Comparison of ENCODE assay signal across 1 cellular context in the genomic region with DNA sequence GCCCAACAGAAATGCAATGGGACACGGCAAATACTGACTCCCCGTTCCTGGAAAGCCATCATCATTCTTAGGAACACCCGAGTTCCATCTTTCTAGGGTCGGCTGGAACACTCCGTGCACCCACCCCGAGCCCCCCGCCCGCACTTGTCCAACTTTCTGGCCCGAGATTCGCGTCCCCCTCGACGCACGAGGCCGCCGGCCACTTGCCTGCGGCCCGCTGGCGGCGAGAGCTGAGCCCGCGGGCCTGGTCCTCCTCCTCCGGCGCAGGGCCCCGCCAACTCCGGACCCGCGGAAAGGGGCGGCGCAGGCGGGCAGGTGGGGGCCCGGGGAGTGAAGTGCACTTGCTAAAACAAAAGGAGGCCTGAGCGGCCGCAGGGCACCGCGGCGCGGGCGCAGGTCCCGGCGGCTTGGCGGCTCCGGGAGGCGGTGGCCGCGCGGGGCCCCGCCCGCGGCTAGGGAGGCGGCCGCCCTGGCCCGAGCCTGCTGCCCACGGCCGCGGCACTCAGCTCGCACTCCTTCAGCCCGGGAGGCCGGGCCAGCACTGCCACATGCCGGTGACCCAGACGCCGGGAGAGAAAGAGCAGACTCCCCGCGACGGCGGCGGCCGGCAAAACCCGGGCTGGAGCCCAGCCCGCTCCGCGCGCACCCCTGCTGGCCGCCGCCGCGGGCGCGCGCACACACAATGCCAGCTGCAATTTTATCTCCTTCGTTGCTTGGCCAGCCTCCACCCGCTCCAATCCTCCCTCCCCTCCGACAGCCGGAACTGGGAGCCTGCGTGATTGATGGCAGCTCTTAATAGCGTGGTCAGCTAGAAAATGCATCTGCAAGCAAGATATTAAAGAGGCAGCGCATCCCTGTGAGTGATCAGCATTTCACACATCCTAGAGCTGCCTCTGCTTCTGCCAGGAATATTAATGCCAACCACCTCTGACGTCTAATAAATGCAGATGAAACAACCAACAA.
TF ChIP-seq lines count a peak whose summit lies in the region.

No MANE protein-coding gene starts in this region.

TF ChIP-seq in HEK293, 187 proteins besides CTCF, POLR2A, EP300 and RAD21 (continued from another document):
- peak; percentile 65 for TF ChIP-seq FEZF1 (tag by site-specific recombination; IDR thresholded peaks at IDR 0.05)
- no peak for TF ChIP-seq ZNF837 (tag by site-specific recombination; IDR thresholded peaks at IDR 0.05)
- peak; percentile 56; the same call in 1 of the 2 replicates for TF ChIP-seq ZNF501 (tag by site-specific recombination; IDR thresholded peaks at IDR 0.05)
- TF ChIP-seq PRDM1 (tag by site-specific recombination; IDR thresholded peaks at IDR 0.05) = peak; percentile 21; the same call in 1 of the 2 replicates
- TF ChIP-seq, protein P1, sequence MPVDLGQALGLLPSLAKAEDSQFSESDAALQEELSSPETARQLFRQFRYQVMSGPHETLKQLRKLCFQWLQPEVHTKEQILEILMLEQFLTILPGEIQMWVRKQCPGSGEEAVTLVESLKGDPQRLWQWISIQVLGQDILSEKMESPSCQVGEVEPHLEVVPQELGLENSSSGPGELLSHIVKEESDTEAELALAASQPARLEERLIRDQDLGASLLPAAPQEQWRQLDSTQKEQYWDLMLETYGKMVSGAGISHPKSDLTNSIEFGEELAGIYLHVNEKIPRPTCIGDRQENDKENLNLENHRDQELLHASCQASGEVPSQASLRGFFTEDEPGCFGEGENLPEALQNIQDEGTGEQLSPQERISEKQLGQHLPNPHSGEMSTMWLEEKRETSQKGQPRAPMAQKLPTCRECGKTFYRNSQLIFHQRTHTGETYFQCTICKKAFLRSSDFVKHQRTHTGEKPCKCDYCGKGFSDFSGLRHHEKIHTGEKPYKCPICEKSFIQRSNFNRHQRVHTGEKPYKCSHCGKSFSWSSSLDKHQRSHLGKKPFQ (tag by site-specific recombination; IDR thresholded peaks at IDR 0.05) = no peak
- TF ChIP-seq, protein P2, sequence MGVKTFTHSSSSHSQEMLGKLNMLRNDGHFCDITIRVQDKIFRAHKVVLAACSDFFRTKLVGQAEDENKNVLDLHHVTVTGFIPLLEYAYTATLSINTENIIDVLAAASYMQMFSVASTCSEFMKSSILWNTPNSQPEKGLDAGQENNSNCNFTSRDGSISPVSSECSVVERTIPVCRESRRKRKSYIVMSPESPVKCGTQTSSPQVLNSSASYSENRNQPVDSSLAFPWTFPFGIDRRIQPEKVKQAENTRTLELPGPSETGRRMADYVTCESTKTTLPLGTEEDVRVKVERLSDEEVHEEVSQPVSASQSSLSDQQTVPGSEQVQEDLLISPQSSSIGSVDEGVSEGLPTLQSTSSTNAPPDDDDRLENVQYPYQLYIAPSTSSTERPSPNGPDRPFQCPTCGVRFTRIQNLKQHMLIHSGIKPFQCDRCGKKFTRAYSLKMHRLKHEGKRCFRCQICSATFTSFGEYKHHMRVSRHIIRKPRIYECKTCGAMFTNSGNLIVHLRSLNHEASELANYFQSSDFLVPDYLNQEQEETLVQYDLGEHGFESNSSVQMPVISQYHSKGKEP (tag by site-specific recombination; IDR thresholded peaks at IDR 0.05) = peak; percentile 98
- TF ChIP-seq ZNF114 (tag by site-specific recombination; IDR thresholded peaks at IDR 0.05) = no peak
- TF ChIP-seq ZFHX2 (tag by site-specific recombination; conservative IDR thresholded peaks at IDR 0.05) = peak; percentile 30; the same call in 1 of the 2 replicates
- peak; percentile 89; the same call in 1 of the 2 replicates for TF ChIP-seq ZNF561 (tag by site-specific recombination; IDR thresholded peaks at IDR 0.05; ENCODE audit: borderline replicate concordance)
- no peak for TF ChIP-seq ZNF555 (tag by site-specific recombination; conservative IDR thresholded peaks at IDR 0.05)
- TF ChIP-seq ZNF112 (tag by site-specific recombination; IDR thresholded peaks at IDR 0.05) = no peak
- peak; percentile 97 for TF ChIP-seq ZNF660 (tag by site-specific recombination; IDR thresholded peaks at IDR 0.05)
- TF ChIP-seq, protein P3, sequence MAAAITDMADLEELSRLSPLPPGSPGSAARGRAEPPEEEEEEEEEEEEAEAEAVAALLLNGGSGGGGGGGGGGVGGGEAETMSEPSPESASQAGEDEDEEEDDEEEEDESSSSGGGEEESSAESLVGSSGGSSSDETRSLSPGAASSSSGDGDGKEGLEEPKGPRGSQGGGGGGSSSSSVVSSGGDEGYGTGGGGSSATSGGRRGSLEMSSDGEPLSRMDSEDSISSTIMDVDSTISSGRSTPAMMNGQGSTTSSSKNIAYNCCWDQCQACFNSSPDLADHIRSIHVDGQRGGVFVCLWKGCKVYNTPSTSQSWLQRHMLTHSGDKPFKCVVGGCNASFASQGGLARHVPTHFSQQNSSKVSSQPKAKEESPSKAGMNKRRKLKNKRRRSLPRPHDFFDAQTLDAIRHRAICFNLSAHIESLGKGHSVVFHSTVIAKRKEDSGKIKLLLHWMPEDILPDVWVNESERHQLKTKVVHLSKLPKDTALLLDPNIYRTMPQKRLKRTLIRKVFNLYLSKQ (tag by site-specific recombination; IDR thresholded peaks at IDR 0.05; ENCODE audit: borderline replicate concordance) = no peak
- peak; percentile 95 for TF ChIP-seq MEIS1 (CRISPR knock-in tag; IDR thresholded peaks at IDR 0.05; ENCODE audit: borderline replicate concordance)
- no peak for TF ChIP-seq ZSCAN16 (tag by site-specific recombination; IDR thresholded peaks at IDR 0.05)
- TF ChIP-seq ZNF560 (tag by site-specific recombination; IDR thresholded peaks at IDR 0.05; ENCODE audit: borderline replicate concordance) = no peak
- TF ChIP-seq, protein P4, sequence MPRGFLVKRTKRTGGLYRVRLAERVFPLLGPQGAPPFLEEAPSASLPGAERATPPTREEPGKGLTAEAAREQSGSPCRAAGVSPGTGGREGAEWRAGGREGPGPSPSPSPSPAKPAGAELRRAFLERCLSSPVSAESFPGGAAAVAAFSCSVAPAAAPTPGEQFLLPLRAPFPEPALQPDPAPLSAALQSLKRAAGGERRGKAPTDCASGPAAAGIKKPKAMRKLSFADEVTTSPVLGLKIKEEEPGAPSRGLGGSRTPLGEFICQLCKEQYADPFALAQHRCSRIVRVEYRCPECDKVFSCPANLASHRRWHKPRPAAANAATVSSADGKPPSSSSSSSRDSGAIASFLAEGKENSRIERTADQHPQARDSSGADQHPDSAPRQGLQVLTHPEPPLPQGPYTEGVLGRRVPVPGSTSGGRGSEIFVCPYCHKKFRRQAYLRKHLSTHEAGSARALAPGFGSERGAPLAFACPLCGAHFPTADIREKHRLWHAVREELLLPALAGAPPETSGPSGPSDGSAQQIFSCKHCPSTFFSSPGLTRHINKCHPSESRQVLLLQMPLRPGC (tag by site-specific recombination; IDR thresholded peaks at IDR 0.05) = peak; percentile 53; the same call in 1 of the 2 replicates
- no peak for TF ChIP-seq ZNF664 (tag by site-specific recombination; IDR thresholded peaks at IDR 0.05)
- TF ChIP-seq, protein P5, sequence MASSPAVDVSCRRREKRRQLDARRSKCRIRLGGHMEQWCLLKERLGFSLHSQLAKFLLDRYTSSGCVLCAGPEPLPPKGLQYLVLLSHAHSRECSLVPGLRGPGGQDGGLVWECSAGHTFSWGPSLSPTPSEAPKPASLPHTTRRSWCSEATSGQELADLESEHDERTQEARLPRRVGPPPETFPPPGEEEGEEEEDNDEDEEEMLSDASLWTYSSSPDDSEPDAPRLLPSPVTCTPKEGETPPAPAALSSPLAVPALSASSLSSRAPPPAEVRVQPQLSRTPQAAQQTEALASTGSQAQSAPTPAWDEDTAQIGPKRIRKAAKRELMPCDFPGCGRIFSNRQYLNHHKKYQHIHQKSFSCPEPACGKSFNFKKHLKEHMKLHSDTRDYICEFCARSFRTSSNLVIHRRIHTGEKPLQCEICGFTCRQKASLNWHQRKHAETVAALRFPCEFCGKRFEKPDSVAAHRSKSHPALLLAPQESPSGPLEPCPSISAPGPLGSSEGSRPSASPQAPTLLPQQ (tag by site-specific recombination; IDR thresholded peaks at IDR 0.05) = peak; percentile 47
- TF ChIP-seq WT1 (tag by site-specific recombination; IDR thresholded peaks at IDR 0.05) = peak; percentile 85
- TF ChIP-seq, protein P6, sequence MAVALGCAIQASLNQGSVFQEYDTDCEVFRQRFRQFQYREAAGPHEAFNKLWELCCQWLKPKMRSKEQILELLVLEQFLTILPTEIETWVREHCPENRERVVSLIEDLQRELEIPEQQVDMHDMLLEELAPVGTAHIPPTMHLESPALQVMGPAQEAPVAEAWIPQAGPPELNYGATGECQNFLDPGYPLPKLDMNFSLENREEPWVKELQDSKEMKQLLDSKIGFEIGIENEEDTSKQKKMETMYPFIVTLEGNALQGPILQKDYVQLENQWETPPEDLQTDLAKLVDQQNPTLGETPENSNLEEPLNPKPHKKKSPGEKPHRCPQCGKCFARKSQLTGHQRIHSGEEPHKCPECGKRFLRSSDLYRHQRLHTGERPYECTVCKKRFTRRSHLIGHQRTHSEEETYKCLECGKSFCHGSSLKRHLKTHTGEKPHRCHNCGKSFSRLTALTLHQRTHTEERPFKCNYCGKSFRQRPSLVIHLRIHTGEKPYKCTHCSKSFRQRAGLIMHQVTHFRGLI (tag by site-specific recombination; IDR thresholded peaks at IDR 0.05) = peak; percentile 42; the same call in 1 of the 2 replicates
- TF ChIP-seq, protein P7, sequence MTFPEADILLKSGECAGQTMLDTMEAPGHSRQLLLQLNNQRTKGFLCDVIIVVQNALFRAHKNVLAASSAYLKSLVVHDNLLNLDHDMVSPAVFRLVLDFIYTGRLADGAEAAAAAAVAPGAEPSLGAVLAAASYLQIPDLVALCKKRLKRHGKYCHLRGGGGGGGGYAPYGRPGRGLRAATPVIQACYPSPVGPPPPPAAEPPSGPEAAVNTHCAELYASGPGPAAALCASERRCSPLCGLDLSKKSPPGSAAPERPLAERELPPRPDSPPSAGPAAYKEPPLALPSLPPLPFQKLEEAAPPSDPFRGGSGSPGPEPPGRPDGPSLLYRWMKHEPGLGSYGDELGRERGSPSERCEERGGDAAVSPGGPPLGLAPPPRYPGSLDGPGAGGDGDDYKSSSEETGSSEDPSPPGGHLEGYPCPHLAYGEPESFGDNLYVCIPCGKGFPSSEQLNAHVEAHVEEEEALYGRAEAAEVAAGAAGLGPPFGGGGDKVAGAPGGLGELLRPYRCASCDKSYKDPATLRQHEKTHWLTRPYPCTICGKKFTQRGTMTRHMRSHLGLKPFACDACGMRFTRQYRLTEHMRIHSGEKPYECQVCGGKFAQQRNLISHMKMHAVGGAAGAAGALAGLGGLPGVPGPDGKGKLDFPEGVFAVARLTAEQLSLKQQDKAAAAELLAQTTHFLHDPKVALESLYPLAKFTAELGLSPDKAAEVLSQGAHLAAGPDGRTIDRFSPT (tag by site-specific recombination; IDR thresholded peaks at IDR 0.05) = 0 out of 2 replicates have a peak, but pooled peaks have one; percentile 27
- TF ChIP-seq, protein P8, sequence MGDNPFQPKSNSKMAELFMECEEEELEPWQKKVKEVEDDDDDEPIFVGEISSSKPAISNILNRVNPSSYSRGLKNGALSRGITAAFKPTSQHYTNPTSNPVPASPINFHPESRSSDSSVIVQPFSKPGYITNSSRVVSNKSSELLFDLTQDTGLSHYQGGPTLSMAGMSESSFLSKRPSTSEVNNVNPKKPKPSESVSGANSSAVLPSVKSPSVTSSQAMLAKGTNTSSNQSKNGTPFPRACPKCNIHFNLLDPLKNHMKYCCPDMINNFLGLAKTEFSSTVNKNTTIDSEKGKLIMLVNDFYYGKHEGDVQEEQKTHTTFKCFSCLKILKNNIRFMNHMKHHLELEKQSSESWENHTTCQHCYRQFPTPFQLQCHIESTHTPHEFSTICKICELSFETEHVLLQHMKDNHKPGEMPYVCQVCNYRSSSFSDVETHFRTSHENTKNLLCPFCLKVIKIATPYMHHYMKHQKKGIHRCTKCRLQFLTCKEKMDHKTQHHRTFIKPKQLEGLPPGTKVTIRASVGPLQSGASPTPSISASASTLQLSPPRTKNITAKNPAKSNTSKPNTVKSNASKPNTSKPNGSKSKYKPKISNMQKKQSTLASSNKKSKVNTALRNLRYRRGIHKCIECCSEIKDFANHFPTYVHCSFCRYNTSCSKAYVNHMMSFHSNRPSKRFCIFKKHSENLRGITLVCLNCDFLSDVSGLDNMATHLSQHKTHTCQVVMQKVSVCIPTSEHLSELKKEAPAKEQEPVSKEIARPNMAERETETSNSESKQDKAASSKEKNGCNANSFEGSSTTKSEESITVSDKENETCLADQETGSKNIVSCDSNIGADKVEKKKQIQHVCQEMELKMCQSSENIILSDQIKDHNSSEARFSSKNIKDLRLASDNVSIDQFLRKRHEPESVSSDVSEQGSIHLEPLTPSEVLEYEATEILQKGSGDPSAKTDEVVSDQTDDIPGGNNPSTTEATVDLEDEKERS (tag by site-specific recombination; IDR thresholded peaks at IDR 0.05) = no peak
- TF ChIP-seq HOXC10 (CRISPR knock-in tag; IDR thresholded peaks at IDR 0.05) = peak; percentile 80; the same call in 1 of the 2 replicates
- TF ChIP-seq ZIC2 (tag by site-specific recombination; IDR thresholded peaks at IDR 0.05) = peak; percentile 29; the same call in 1 of the 2 replicates
TF ChIP-seq in HEK293: peak in this region for 59.
